ENCODE assay signal across 17 cellular contexts in genomic region chr1:17844146-17844826, GRCh38.
DNase-seq lines count a peak whose midpoint lies in the region; ATAC-seq and TF ChIP-seq lines count a peak whose summit lies in the region.
"Had no signal": no experiment of that assay in that cellular context is flagged by ENCODE, and none has a peak within 500 bp of the region (broad histone marks: within the 10 kb centered on the region; RNA-seq: fewer than 3 reads in every experiment).

No MANE protein-coding gene starts in this region.

- H3K27ac ChIP-seq in brain microvascular endothelial cell (no peak overlapping the region), suprapubic skin (no peak overlapping the region)
- H3K27ac ChIP-seq: RWPE1, SJCRH30 had no signal

- DNase-seq in G401 (ENCODE audit: low spot score) (peak; percentile 71), NCI-H2227 treated with DMSO at 0.1 percent for 48 hours (lab: John Stamatoyannopoulos, UW) (peak; percentile 94), brain microvascular endothelial cell (no peak), omental fat pad (ENCODE audit: low spot score) (no peak), SKM-1 treated with dmso at 0.1 percent for 144 hours (lab: John Stamatoyannopoulos, UW; ENCODE audit: unreplicated experiment) (no peak), suprapubic skin (ENCODE audit: low spot score in 2 of 2) (no peak)
- DNase-seq: BE2C; CD4-positive, alpha-beta memory T cell; Karpas-422; MM.1S; NCI-H1105; NCI-H1930; NK-92 treated with Interleukin-12 subunit alpha and Interleukin-12 subunit beta, amount 100 ng/mL, for 24 hours; SJCRH30; SW 1271 had no signal

- no peak for TF ChIP-seq POLR2A in suprapubic skin (IDR thresholded peaks at IDR 0.05)

- peaks cover 2% of the 10 kb centered on the region for H3K27me3 ChIP-seq in brain microvascular endothelial cell (replicated peaks)
- H3K27me3 ChIP-seq in suprapubic skin: peaks cover 62% of the 10 kb centered on the region
- H3K27me3 ChIP-seq: BE2C had no signal

- no peaks in the 10 kb centered on the region for H3K9me3 ChIP-seq in suprapubic skin
- H3K9me3 ChIP-seq: BE2C, SJCRH30 had no signal

- no peaks in the 10 kb centered on the region for H3K36me3 ChIP-seq in brain microvascular endothelial cell (replicated peaks)
- no peaks in the 10 kb centered on the region for H3K36me3 ChIP-seq in suprapubic skin
- H3K36me3 ChIP-seq: BE2C, SJCRH30 had no signal

- WGBS in suprapubic skin: 51% methylated on average over 10 of the region's 10 CpGs

- H3K4me3 ChIP-seq in brain microvascular endothelial cell (ENCODE audit: low read depth, low read length) (no peak overlapping the region), suprapubic skin (no peak overlapping the region)
- H3K4me3 ChIP-seq: SJCRH30 had no signal

- no peaks in the 10 kb centered on the region for H3K4me1 ChIP-seq in suprapubic skin
- H3K4me1 ChIP-seq: BE2C, SJCRH30 had no signal

- ATAC-seq in omental fat pad (ENCODE audit: low FRiP score) (peak; percentile 19), GM19397 (IDR thresholded peaks at IDR 0.05; ENCODE audit: unreplicated experiment) (no peak)

- in situ Hi-C loops in G401 (cut with HindIII; ENCODE audit: low sequenced_read_pairs) (no loop called here), brain microvascular endothelial cell (cut with HindIII; ENCODE audit: low pct_ligation_motif_present, low sequenced_read_pairs) (no loop called here)

- no peak for TF ChIP-seq EP300 in suprapubic skin (IDR thresholded peaks at IDR 0.05)

- peak; percentile 4 for TF ChIP-seq CTCF in brain microvascular endothelial cell (IDR thresholded peaks at IDR 0.05; ENCODE audit: low read depth, low read length, missing control alignments)
- no peak for TF ChIP-seq CTCF in omental fat pad (IDR thresholded peaks at IDR 0.05)
- no peak for TF ChIP-seq CTCF in suprapubic skin (IDR thresholded peaks at IDR 0.05)

Comparison
In these comparisons a context has a peak if more than half of its experiments do, and no peak if none do; other contexts are left out.
1. DNase-seq: peak in G401 (single experiment) and NCI-H2227 treated with DMSO at 0.1 percent for 48 hours (single experiment); none in brain microvascular endothelial cell (single experiment), omental fat pad (single experiment), SKM-1 treated with dmso at 0.1 percent for 144 hours (single experiment) and suprapubic skin (0 of 2).